Comparison of ENCODE assay signal across 21 cellular contexts in the genomic region with DNA sequence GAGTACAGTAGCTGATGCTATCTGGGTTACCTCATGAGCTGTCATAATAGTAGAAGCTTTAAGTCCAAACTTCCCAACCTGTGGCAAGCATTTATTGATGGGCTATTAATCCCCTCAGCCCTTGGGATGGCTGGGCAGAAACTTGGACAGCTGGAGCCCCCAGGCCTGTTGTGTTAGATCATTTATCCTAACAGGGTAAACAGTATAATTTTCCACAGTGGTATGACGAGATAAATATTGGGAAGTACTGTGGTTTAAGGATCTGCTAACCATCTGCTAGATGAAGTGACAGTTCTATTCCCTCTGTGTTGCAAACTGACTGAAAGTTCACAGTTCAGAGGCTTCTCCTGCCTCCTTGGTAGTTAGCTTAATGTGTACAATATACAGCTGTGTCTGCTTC.
DNase-seq lines count a peak whose midpoint lies in the region; ATAC-seq, FAIRE-seq and TF ChIP-seq lines count a peak whose summit lies in the region.
"Had no signal": no experiment of that assay in that cellular context is flagged by ENCODE, and none has a peak within 500 bp of the region (broad histone marks: within the 10 kb centered on the region; RNA-seq: fewer than 3 reads in every experiment).

No MANE protein-coding gene starts in this region.

- H2BK5ac ChIP-seq in mesenchymal stem cell (ENCODE audit: low read depth, low read length, poor library complexity, severe bottlenecking) = no peak overlapping the region

- H2AFZ ChIP-seq in mesenchymal stem cell (ENCODE audit: low read depth, low read length) = no peak overlapping the region

- no peak overlapping the region for H3K27ac ChIP-seq in mesenchymal stem cell (ENCODE audit: low read length, poor library complexity, severe bottlenecking)
- H3K27ac ChIP-seq in right cardiac atrium (ENCODE audit: low read length) = no peak overlapping the region
- H3K27ac ChIP-seq: BLaER1 treated with 17β-estradiol and CSF1 and Interleukin-3, amounts not matched to agents 10 nM and 100 nM; C4-2B had no signal

- H2AK5ac ChIP-seq in mesenchymal stem cell (ENCODE audit: low read length, severe bottlenecking) = no peak overlapping the region

- no peak overlapping the region for H3K23ac ChIP-seq in mesenchymal stem cell (ENCODE audit: low read length in 2 of 2)

- peak overlapping the region; percentile 73 for H4K91ac ChIP-seq in mesenchymal stem cell (ENCODE audit: low read length)

- H3K27me3 ChIP-seq in bronchial epithelial cell (ENCODE audit: control insufficient read depth, insufficient read depth, low read length) = no peaks in the 10 kb centered on the region
- H3K27me3 ChIP-seq in mesenchymal stem cell (ENCODE audit: control insufficient read depth in 1 of 2, insufficient read depth in 1 of 2, low read length in 2 of 2) = no peaks in the 10 kb centered on the region
- no peaks in the 10 kb centered on the region for H3K27me3 ChIP-seq in right cardiac atrium (ENCODE audit: control insufficient read depth, insufficient read depth)
- H3K27me3 ChIP-seq: BLaER1 treated with 17β-estradiol and CSF1 and Interleukin-3, amounts not matched to agents 10 nM and 100 nM had no signal

- H4K8ac ChIP-seq in mesenchymal stem cell (ENCODE audit: low read length) = no peak overlapping the region

- TF ChIP-seq POLR2A in GM12891 (IDR thresholded peaks at IDR 0.05; ENCODE audit: low read depth, low read length) = no peak

- H3K9ac ChIP-seq in mesenchymal stem cell (ENCODE audit: low read length) = no peak overlapping the region
- H3K9ac ChIP-seq: BLaER1 treated with 17β-estradiol and CSF1 and Interleukin-3, amounts not matched to agents 10 nM and 100 nM had no signal

- H3K36me3 ChIP-seq in bronchial epithelial cell (ENCODE audit: control insufficient read depth, insufficient read depth, low read length) (no peaks in the 10 kb centered on the region), mesenchymal stem cell (ENCODE audit: control insufficient read depth in 1 of 2, insufficient read depth in 2 of 2, low read depth in 1 of 2, low read length in 2 of 2) (no peaks in the 10 kb centered on the region)
- H3K36me3 ChIP-seq: BLaER1 treated with 17β-estradiol and CSF1 and Interleukin-3, amounts not matched to agents 10 nM and 100 nM had no signal

- peak; percentile 43 for FAIRE-seq in bronchial epithelial cell (lab: Jason Lieb, UNC)
- FAIRE-seq in GM12891 (lab: Jason Lieb, UNC) = no peak
- FAIRE-seq: D721Med, GM12892, GM18507 had no signal

- no peaks in the 10 kb centered on the region for H3K9me3 ChIP-seq in mesenchymal stem cell (ENCODE audit: control insufficient read depth, low read length)
- H3K9me3 ChIP-seq in right cardiac atrium (ENCODE audit: control insufficient read depth, low read length) = no peaks in the 10 kb centered on the region
- H3K9me3 ChIP-seq: BLaER1 treated with 17β-estradiol and CSF1 and Interleukin-3, amounts not matched to agents 10 nM and 100 nM; Caco-2 had no signal

- no peak overlapping the region for H2BK120ac ChIP-seq in mesenchymal stem cell (ENCODE audit: low read depth, low read length)

- intact Hi-C loops in right cardiac atrium (cut with DNase I) = no loop called here

- H3K4me2 ChIP-seq in mesenchymal stem cell (ENCODE audit: low read length, poor library complexity, severe bottlenecking) = no peak overlapping the region
- H3K4me2 ChIP-seq: BLaER1 treated with 17β-estradiol and CSF1 and Interleukin-3, amounts not matched to agents 10 nM and 100 nM had no signal

- ATAC-seq in GM21360 (IDR thresholded peaks at IDR 0.05; ENCODE audit: unreplicated experiment) = no peak
- ATAC-seq in right cardiac atrium = no peak
- ATAC-seq: CD8-positive, alpha-beta T cell had no signal

- DNase-seq in NCI-H524 treated with DMSO at 0.1 percent for 48 hours (lab: John Stamatoyannopoulos, UW) (peak; percentile 37), NCI-H69 (lab: John Stamatoyannopoulos, UW) (peak; percentile 84), bronchial epithelial cell (ENCODE audit: low read depth) (no peak), mesenchymal stem cell (peak; percentile 84), right cardiac atrium (no peak), AML-193 (lab: John Stamatoyannopoulos, UW) (no peak), GM12891 (ENCODE audit: insufficient read length, low spot score) (no peak)
- DNase-seq: 8988T; ACHN; Caco-2; Calu3; CD4-positive, alpha-beta T cell; CD8-positive, alpha-beta T cell; DMS79 treated with DMSO at 0.1 percent for 48 hours; GF-D8 had no signal

- WGBS in mesenchymal stem cell = no CpG with 5 or more reads among the region's 1 CpG
- 70% methylated on average over 1 of the region's 1 CpG for WGBS in right cardiac atrium

- H2BK12ac ChIP-seq in mesenchymal stem cell (ENCODE audit: low read length in 2 of 2) = peak overlapping the region in 1 of 2 experiments; percentile 75

- peak overlapping the region; percentile 79 to 82 for H3K18ac ChIP-seq in mesenchymal stem cell (ENCODE audit: low read depth in 1 of 2, low read length in 2 of 2)

- no peak for TF ChIP-seq CTCF in bronchial epithelial cell (IDR thresholded peaks at IDR 0.05; ENCODE audit: insufficient read depth, low read length, severe bottlenecking)

- H3K14ac ChIP-seq in mesenchymal stem cell (ENCODE audit: low read length in 2 of 2) = no peak overlapping the region

- peak overlapping the region in 1 of 2 experiments; percentile 73 for H3K4ac ChIP-seq in mesenchymal stem cell (ENCODE audit: low read depth in 1 of 2, low read length in 2 of 2)

- H3K79me1 ChIP-seq in mesenchymal stem cell (replicated peaks; ENCODE audit: low read length, poor library complexity, severe bottlenecking) = no peaks in the 10 kb centered on the region

- H3K4me1 ChIP-seq in mesenchymal stem cell (ENCODE audit: control insufficient read depth, insufficient read depth, low read depth, low read length) (no peaks in the 10 kb centered on the region), right cardiac atrium (ENCODE audit: control insufficient read depth, insufficient read depth, low read length) (no peaks in the 10 kb centered on the region)
- H3K4me1 ChIP-seq: BLaER1 treated with 17β-estradiol and CSF1 and Interleukin-3, amounts not matched to agents 10 nM and 100 nM; Caco-2 had no signal

- no peak overlapping the region for H2BK15ac ChIP-seq in mesenchymal stem cell (ENCODE audit: low read depth, poor library complexity, severe bottlenecking)

- no peak overlapping the region for H3K4me3 ChIP-seq in bronchial epithelial cell (ENCODE audit: low read depth, low read length)
- no peak overlapping the region for H3K4me3 ChIP-seq in mesenchymal stem cell (ENCODE audit: insufficient read depth in 1 of 2, low read depth in 1 of 2, low read length in 2 of 2)
- H3K4me3 ChIP-seq in right cardiac atrium (ENCODE audit: low read length) = no peak overlapping the region
- H3K4me3 ChIP-seq: BLaER1 treated with 17β-estradiol and CSF1 and Interleukin-3, amounts not matched to agents 10 nM and 100 nM had no signal

TF ChIP-seq in GM12891, 5 proteins besides CTCF, POLR2A, EP300 and RAD21:
- TF ChIP-seq SPI1 (IDR thresholded peaks at IDR 0.05; ENCODE audit: low read depth, low read length) (no peak), PAX5 (IDR thresholded peaks at IDR 0.05; ENCODE audit: insufficient read depth, low read length, severe bottlenecking) (no peak), TAF1 (IDR thresholded peaks at IDR 0.05; ENCODE audit: low read depth, low read length) (no peak), POU2F2 (IDR thresholded peaks at IDR 0.05; ENCODE audit: low read depth, low read length) (no peak), POLR2AphosphoS5 (IDR thresholded peaks at IDR 0.05; ENCODE audit: low read depth, low read length) (no peak)

Comparison
In these comparisons a context has a peak if more than half of its experiments do, and no peak if none do; other contexts are left out.
1. DNase-seq: peak in NCI-H524 treated with DMSO at 0.1 percent for 48 hours (single experiment), NCI-H69 (single experiment) and mesenchymal stem cell (single experiment); none in bronchial epithelial cell (single experiment), right cardiac atrium (0 of 3), AML-193 (0 of 2) and GM12891 (single experiment).